Comparison of ENCODE assay signal across 8 cellular contexts in genomic region chr1:44740179-44740617, GRCh38. TPM values are rescaled to one million over a fixed set of nuclear protein-coding genes. Genes with fewer than 3 reads are reported as not detected.
DNase-seq lines count a peak whose midpoint lies in the region; ATAC-seq and TF ChIP-seq lines count a peak whose summit lies in the region.

No MANE protein-coding gene starts in this region.

- no peak for TF ChIP-seq CTCF in tibial artery (IDR thresholded peaks at IDR 0.05)

- peak overlapping the region; percentile 93 for H3K27ac Mint-ChIP-seq in activated CD4-positive, alpha-beta memory T cell treated with anti-CD3 and anti-CD28 coated beads for 36 hours

- peak overlapping the region; percentile 82 to 85 for H3K27ac ChIP-seq in tibial artery

- no peaks in the 10 kb centered on the region for H3K36me3 ChIP-seq in tibial artery

- no peak for ATAC-seq in activated T-cell treated with anti-CD3 and anti-CD28 coated beads, Interleukin-2, amount 50 U/mL, for 4 hours
- ATAC-seq in HG03139 (IDR thresholded peaks at IDR 0.05; ENCODE audit: unreplicated experiment) (no peak), HG03442 (IDR thresholded peaks at IDR 0.05; ENCODE audit: unreplicated experiment) (no peak), HG03520 (IDR thresholded peaks at IDR 0.05; ENCODE audit: unreplicated experiment) (no peak)

- no peaks in the 10 kb centered on the region for H3K9me3 Mint-ChIP-seq in activated T-cell treated with anti-CD3 and anti-CD28 coated beads, Interleukin-2, amount 50 U/mL, for 4 hours
- no peaks in the 10 kb centered on the region for H3K9me3 Mint-ChIP-seq in activated CD4-positive, alpha-beta memory T cell treated with anti-CD3 and anti-CD28 coated beads for 36 hours

- peaks cover 0 to 12% (median 6%) of the 10 kb centered on the region in 4 donors for H3K4me1 ChIP-seq in tibial artery

- H3K4me3 ChIP-seq in tibial artery: peak overlapping the region; percentile 56 to 63

- H3K27me3 ChIP-seq in tibial artery: no peaks in the 10 kb centered on the region

- no peaks in the 10 kb centered on the region for H3K9me3 ChIP-seq in tibial artery

- no peaks in the 10 kb centered on the region for H3K36me3 Mint-ChIP-seq in activated T-cell treated with anti-CD3 and anti-CD28 coated beads, Interleukin-2, amount 50 U/mL, for 4 hours (ENCODE audit: insufficient read depth)
- peaks cover 31% of the 10 kb centered on the region for H3K36me3 Mint-ChIP-seq in activated CD4-positive, alpha-beta memory T cell treated with anti-CD3 and anti-CD28 coated beads for 36 hours

- POLR2A ChIA-PET in activated CD4-positive, alpha-beta memory T cell treated with anti-CD3 and anti-CD28 coated beads for 36 hours (lab: Charles Lee): interaction anchor here (0.6 to 2.6 kb wide), 5 partner anchors 9 to 57 kb away, joined by 3 to 21 read pairs (median 12); partner anchors contain the start of genes RNU5D-1 and RPS8

- CTCF ChIA-PET in activated CD4-positive, alpha-beta memory T cell treated with anti-CD3 and anti-CD28 coated beads for 36 hours (lab: Charles Lee): interaction anchor here (1.0 to 1.9 kb wide), 3 partner anchors 9 to 66 kb away, joined by 3 to 7 read pairs (median 4); partner anchors contain the start of genes ARMH1, RNU5D-1 and TMEM53

- H3K4me3 Mint-ChIP-seq in activated T-cell treated with anti-CD3 and anti-CD28 coated beads, Interleukin-2, amount 50 U/mL, for 4 hours: peak overlapping the region; percentile 82
- peak overlapping the region; percentile 93 for H3K4me3 Mint-ChIP-seq in activated CD4-positive, alpha-beta memory T cell treated with anti-CD3 and anti-CD28 coated beads for 36 hours

- H3K27me3 Mint-ChIP-seq in activated T-cell treated with anti-CD3 and anti-CD28 coated beads, Interleukin-2, amount 50 U/mL, for 4 hours (ENCODE audit: low read depth): no peaks in the 10 kb centered on the region
- no peaks in the 10 kb centered on the region for H3K27me3 Mint-ChIP-seq in activated CD4-positive, alpha-beta memory T cell treated with anti-CD3 and anti-CD28 coated beads for 36 hours

- no peak for DNase-seq in activated T-cell treated with anti-CD3 and anti-CD28 coated beads, Interleukin-2, amount 50 U/mL, for 4 hours
- DNase-seq in activated T-cell treated with anti-CD3 and anti-CD28 coated beads for 4 hours: no peak
- no peak for DNase-seq in activated CD4-positive, alpha-beta memory T cell treated with anti-CD3 and anti-CD28 coated beads for 36 hours
- peak; percentile 32 for DNase-seq in iPS-NIHi7 (ENCODE audit: extremely low spot score)
- no peak for DNase-seq in tibial artery

- intact Hi-C loops in activated CD4-positive, alpha-beta memory T cell treated with anti-CD3 and anti-CD28 coated beads for 36 hours (cut with micrococcal nuclease): no loop called here
- intact Hi-C loops in tibial artery (cut with DNase I; ENCODE audit: low total_unique reads): no loop called here

- H3K4me1 Mint-ChIP-seq in activated T-cell treated with anti-CD3 and anti-CD28 coated beads, Interleukin-2, amount 50 U/mL, for 4 hours (ENCODE audit: low read depth): peaks cover 14% of the 10 kb centered on the region
- H3K4me1 Mint-ChIP-seq in activated CD4-positive, alpha-beta memory T cell treated with anti-CD3 and anti-CD28 coated beads for 36 hours (ENCODE audit: low read depth): peaks cover 24% of the 10 kb centered on the region

RNA-seq across cellular contexts. Expression of gene KIF2C, which starts 0.6 kb away (rescaled TPM):
- total RNA-seq in activated T-cell treated with anti-CD3 and anti-CD28 coated beads, Interleukin-2, amount 50 U/mL, for 4 hours: 1 to 10 TPM; 5.0 to 8.1 (median 8.1) TPM
- total RNA-seq in activated CD4-positive, alpha-beta memory T cell treated with anti-CD3 and anti-CD28 coated beads for 36 hours: 100 to 1,000 TPM; 107 to 113 TPM

RNA-seq across cellular contexts. Expression of gene RNU5D-1, which starts 9.2 kb away (rescaled TPM):
- not detected for total RNA-seq in activated T-cell treated with anti-CD3 and anti-CD28 coated beads, Interleukin-2, amount 50 U/mL, for 4 hours
- not detected for total RNA-seq in activated CD4-positive, alpha-beta memory T cell treated with anti-CD3 and anti-CD28 coated beads for 36 hours

RNA-seq across cellular contexts. Expression of gene RPS8, which starts 35.1 kb away (rescaled TPM):
- total RNA-seq in activated T-cell treated with anti-CD3 and anti-CD28 coated beads, Interleukin-2, amount 50 U/mL, for 4 hours: 1,000 to 10,000 TPM; 2,825 to 3,013 (median 2,945) TPM
- total RNA-seq in activated CD4-positive, alpha-beta memory T cell treated with anti-CD3 and anti-CD28 coated beads for 36 hours: 1,000 to 10,000 TPM; 2,983 to 3,047 TPM

RNA-seq across cellular contexts. Expression of gene BEST4, which starts 47.8 kb away (rescaled TPM):
- total RNA-seq in activated T-cell treated with anti-CD3 and anti-CD28 coated beads, Interleukin-2, amount 50 U/mL, for 4 hours: under 1 TPM; 0.53 to 0.63 (median 0.57) TPM
- 1 to 10 TPM; 1.1 to 1.3 TPM for total RNA-seq in activated CD4-positive, alpha-beta memory T cell treated with anti-CD3 and anti-CD28 coated beads for 36 hours

RNA-seq across cellular contexts. Expression of gene PLK3, which starts 60.0 kb away (rescaled TPM):
- total RNA-seq in activated T-cell treated with anti-CD3 and anti-CD28 coated beads, Interleukin-2, amount 50 U/mL, for 4 hours: 100 to 1,000 TPM; 186 to 239 (median 203) TPM
- 10 to 100 TPM; 80.2 to 87.9 TPM for total RNA-seq in activated CD4-positive, alpha-beta memory T cell treated with anti-CD3 and anti-CD28 coated beads for 36 hours

Comparison
In these comparisons a context has a peak if more than half of its experiments do, and no peak if none do; other contexts are left out.
1. RNA of gene KIF2C, which starts 0.6 kb away (total RNA-seq): 107 to 113 TPM in activated CD4-positive, alpha-beta memory T cell treated with anti-CD3 and anti-CD28 coated beads for 36 hours; 5.0 to 8.1 TPM in activated T-cell treated with anti-CD3 and anti-CD28 coated beads, Interleukin-2, amount 50 U/mL, for 4 hours; every median in the first group is over 10 times any median in the second.